1 cellular context compared by ENCODE assay signal in the genomic region with DNA sequence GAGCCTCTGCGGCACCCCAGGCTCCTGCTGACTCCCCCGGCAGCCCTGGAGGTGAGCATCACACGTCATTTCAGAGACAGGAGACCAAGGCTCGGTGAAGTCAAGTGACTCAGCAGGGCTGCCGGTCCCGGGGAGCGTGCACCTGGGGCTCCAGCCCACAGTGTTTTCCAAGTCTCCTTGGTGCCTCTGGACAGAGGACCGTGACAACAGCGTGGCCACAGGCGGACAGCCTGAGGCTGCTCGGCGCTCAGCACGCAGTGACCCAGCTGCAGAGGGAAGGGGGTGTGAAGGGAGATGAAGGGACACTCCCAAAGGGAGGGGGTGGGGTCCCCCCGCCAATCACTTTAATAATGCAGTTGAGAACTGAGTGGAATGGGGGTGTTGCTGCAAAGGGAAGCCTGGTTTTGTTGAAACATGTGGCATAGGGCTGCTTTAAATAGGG.
TF ChIP-seq lines count a peak whose summit lies in the region.

No MANE protein-coding gene starts in this region.

TF ChIP-seq in HEK293, 187 proteins besides CTCF, POLR2A, EP300 and RAD21 (continued from another document):
- TF ChIP-seq, protein P1, sequence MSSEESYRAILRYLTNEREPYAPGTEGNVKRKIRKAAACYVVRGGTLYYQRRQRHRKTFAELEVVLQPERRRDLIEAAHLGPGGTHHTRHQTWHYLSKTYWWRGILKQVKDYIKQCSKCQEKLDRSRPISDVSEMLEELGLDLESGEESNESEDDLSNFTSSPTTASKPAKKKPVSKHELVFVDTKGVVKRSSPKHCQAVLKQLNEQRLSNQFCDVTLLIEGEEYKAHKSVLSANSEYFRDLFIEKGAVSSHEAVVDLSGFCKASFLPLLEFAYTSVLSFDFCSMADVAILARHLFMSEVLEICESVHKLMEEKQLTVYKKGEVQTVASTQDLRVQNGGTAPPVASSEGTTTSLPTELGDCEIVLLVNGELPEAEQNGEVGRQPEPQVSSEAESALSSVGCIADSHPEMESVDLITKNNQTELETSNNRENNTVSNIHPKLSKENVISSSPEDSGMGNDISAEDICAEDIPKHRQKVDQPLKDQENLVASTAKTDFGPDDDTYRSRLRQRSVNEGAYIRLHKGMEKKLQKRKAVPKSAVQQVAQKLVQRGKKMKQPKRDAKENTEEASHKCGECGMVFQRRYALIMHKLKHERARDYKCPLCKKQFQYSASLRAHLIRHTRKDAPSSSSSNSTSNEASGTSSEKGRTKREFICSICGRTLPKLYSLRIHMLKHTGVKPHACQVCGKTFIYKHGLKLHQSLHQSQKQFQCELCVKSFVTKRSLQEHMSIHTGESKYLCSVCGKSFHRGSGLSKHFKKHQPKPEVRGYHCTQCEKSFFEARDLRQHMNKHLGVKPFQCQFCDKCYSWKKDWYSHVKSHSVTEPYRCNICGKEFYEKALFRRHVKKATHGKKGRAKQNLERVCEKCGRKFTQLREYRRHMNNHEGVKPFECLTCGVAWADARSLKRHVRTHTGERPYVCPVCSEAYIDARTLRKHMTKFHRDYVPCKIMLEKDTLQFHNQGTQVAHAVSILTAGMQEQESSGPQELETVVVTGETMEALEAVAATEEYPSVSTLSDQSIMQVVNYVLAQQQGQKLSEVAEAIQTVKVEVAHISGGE (tag by site-specific recombination; conservative IDR thresholded peaks at IDR 0.05; ENCODE audit: low read depth): no peak
